In genomic region chr22:44181912-44182590, GRCh38 we compare ENCODE assay signal across 9 cellular contexts. TPM values are rescaled to one million over a fixed set of nuclear protein-coding genes. Genes with fewer than 3 reads are reported as not detected.
A peak's percentile ranks its signal among the peaks of the same experiment; 100 is the strongest.
DNase-seq lines count a peak whose midpoint lies in the region; ATAC-seq, FAIRE-seq and TF ChIP-seq lines count a peak whose summit lies in the region.
"Had no signal": no experiment of that assay in that cellular context is flagged by ENCODE, and none has a peak within 500 bp of the region (broad histone marks: within the 10 kb centered on the region; RNA-seq: fewer than 3 reads in every experiment).

No MANE protein-coding gene starts in this region.

- CTCF ChIA-PET in GM12878 (lab: Yijun Ruan, JAX): interaction anchor here (1.4 to 2.9 kb wide), 3 partner anchors 96 to 299 kb away, joined by 3 to 17 read pairs (median 6); no protein-coding TSS in a partner anchor

- TF ChIP-seq EP300 in GM12878 (IDR thresholded peaks at IDR 0.05; ENCODE audit: borderline replicate concordance in 1 of 2, control insufficient read depth in 1 of 2, low read depth in 2 of 2, low read length in 2 of 2): no peak

- intact Hi-C loops in GM12878 (cut with micrococcal nuclease; ENCODE audit: unreplicated experiment) (no loop called here), natural killer cell (cut with micrococcal nuclease) (loop anchor here (5.0 kb wide), 1 partner anchor 370 kb away; the partner anchor contains the start of gene EFCAB6)

- SMC1A ChIA-PET in GM12878 (lab: Charles Lee; ENCODE audit: uncharacterized antibody, unreplicated experiment): interaction anchor here (1.8 to 3.3 kb wide), 2 partner anchors 9 to 188 kb away, joined by 7 to 20 read pairs; no protein-coding TSS in a partner anchor

- peak overlapping the region; percentile 77 for H3K4me3 ChIP-seq in CD4-positive, CD25-positive, alpha-beta regulatory T cell (ENCODE audit: low read depth, low read length)
- peak overlapping the region; percentile 79 for H3K4me3 ChIP-seq in GM12878

- H3K9ac ChIP-seq in GM12878 (ENCODE audit: control insufficient read depth, insufficient read depth, low read length): peak overlapping the region; percentile 93

- no peaks in the 10 kb centered on the region for H3K9me3 Mint-ChIP-seq in CD4-positive, CD25-positive, alpha-beta regulatory T cell
- H3K9me3 Mint-ChIP-seq in IgD-negative memory B cell (no peaks in the 10 kb centered on the region), natural killer cell (no peaks in the 10 kb centered on the region), glutamatergic neuron (ENCODE audit: unreplicated experiment) (peaks cover 3% of the 10 kb centered on the region)

- no peak for TF ChIP-seq RAD21 in GM12878 (IDR thresholded peaks at IDR 0.05; ENCODE audit: insufficient read depth, low read depth, low read length)

- no peak for FAIRE-seq in GM12878 (lab: Jason Lieb, UNC)
- FAIRE-seq: astrocyte had no signal

- peak overlapping the region; percentile 90 to 99 (median 94) for H3K4me3 Mint-ChIP-seq in CD4-positive, CD25-positive, alpha-beta regulatory T cell
- H3K4me3 Mint-ChIP-seq in IgD-negative memory B cell (peak overlapping the region; percentile 94 to 99 (median 97)), natural killer cell (peak overlapping the region; percentile 90), glutamatergic neuron (ENCODE audit: unreplicated experiment) (no peak overlapping the region)

- H4K20me1 ChIP-seq in GM12878 (ENCODE audit: control insufficient read depth, insufficient read depth): no peaks in the 10 kb centered on the region

- H3K79me2 ChIP-seq in GM12878 (ENCODE audit: control insufficient read depth, insufficient read depth, low read length): peaks cover 11% of the 10 kb centered on the region

- TF ChIP-seq POLR2A in GM12878 (IDR thresholded peaks at IDR 0.05; ENCODE audit: low read depth, low read length): no peak; the same call in 1 of the 2 replicates

- TF ChIP-seq CTCF in GM12878 (IDR thresholded peaks at IDR 0.05 in 2 of 3, conservative IDR thresholded peaks at IDR 0.05 in 1 of 3; ENCODE audit: control insufficient read depth in 2 of 3, extremely low read depth in 1 of 3, insufficient read depth in 1 of 3, low read depth in 3 of 3, low read length in 3 of 3) (no peak), natural killer cell (IDR thresholded peaks at IDR 0.05) (no peak), glutamatergic neuron (IDR thresholded peaks at IDR 0.05; ENCODE audit: partially characterized antibody, unreplicated experiment) (no peak)

- peaks cover 24% of the 10 kb centered on the region for H3K4me1 ChIP-seq in CD4-positive, CD25-positive, alpha-beta regulatory T cell (ENCODE audit: control insufficient read depth, insufficient read depth, low read length, poor library complexity, severe bottlenecking)
- H3K4me1 ChIP-seq in GM12878 (ENCODE audit: control insufficient read depth, insufficient read depth, low read length): peaks cover 13% of the 10 kb centered on the region

- peak overlapping the region; percentile 71 for H2AFZ ChIP-seq in GM12878 (ENCODE audit: control insufficient read depth, low read depth, low read length)

- 2% methylated on average over 17 of the region's 17 CpGs for WGBS in GM12878 (ENCODE audit: insufficient coverage, insufficient replicate concordance, low lambda C conversion rate, missing lambda C conversion rate)

- peaks cover 0 to 35% (median 18%) of the 10 kb centered on the region in 4 donors for H3K4me1 Mint-ChIP-seq in CD4-positive, CD25-positive, alpha-beta regulatory T cell
- peaks cover 12 to 20% (median 16%) of the 10 kb centered on the region in 3 donors for H3K4me1 Mint-ChIP-seq in IgD-negative memory B cell
- peaks cover 28 to 43% of the 10 kb centered on the region in 2 donors for H3K4me1 Mint-ChIP-seq in natural killer cell
- no peaks in the 10 kb centered on the region for H3K4me1 Mint-ChIP-seq in glutamatergic neuron (ENCODE audit: low read depth, unreplicated experiment)

- no peaks in the 10 kb centered on the region for H3K27me3 Mint-ChIP-seq in CD4-positive, CD25-positive, alpha-beta regulatory T cell
- no peaks in the 10 kb centered on the region for H3K27me3 Mint-ChIP-seq in IgD-negative memory B cell
- no peaks in the 10 kb centered on the region for H3K27me3 Mint-ChIP-seq in natural killer cell (ENCODE audit: low read depth in 2 of 2)
- peaks cover 4% of the 10 kb centered on the region for H3K27me3 Mint-ChIP-seq in glutamatergic neuron (ENCODE audit: unreplicated experiment)

- peaks cover 11% of the 10 kb centered on the region for H3K36me3 ChIP-seq in CD4-positive, CD25-positive, alpha-beta regulatory T cell (ENCODE audit: control insufficient read depth, insufficient read depth, low read length)
- peaks cover 0 to 2% of the 10 kb centered on the region in 2 experiments; a peak in 1 of 4 replicates for H3K36me3 ChIP-seq in GM12878 (ENCODE audit: control insufficient read depth in 2 of 2, insufficient read depth in 2 of 2, low read length in 1 of 2)

- peak; percentile 3 to 6 for ATAC-seq in CD4-positive, CD25-positive, alpha-beta regulatory T cell (ENCODE audit: low read depth in 2 of 2)
- ATAC-seq in GM12878 (peak; percentile 52), natural killer cell (peak; percentile 17 to 45 (median 19)), GM21390 (IDR thresholded peaks at IDR 0.05; ENCODE audit: unreplicated experiment) (no peak)

- in situ Hi-C loops in GM12878 (cut with MboI): no loop called here

- H3K27me3 ChIP-seq in CD4-positive, CD25-positive, alpha-beta regulatory T cell (ENCODE audit: control insufficient read depth, insufficient read depth, low read length): no peaks in the 10 kb centered on the region
- no peaks in the 10 kb centered on the region for H3K27me3 ChIP-seq in GM12878 (replicated peaks in 1 of 2; ENCODE audit: control insufficient read depth in 2 of 2, insufficient read depth in 2 of 2, low read length in 1 of 2)

- no TSS peak for BruUV-seq in GM12878 (replicated peaks; lab: Mats Ljungman, UMichigan)

- no peak for DNase-seq in CD4-positive, CD25-positive, alpha-beta regulatory T cell
- DNase-seq in GM12878 (ENCODE audit: low read depth, low spot score) (no peak), natural killer cell (no peak), medulla oblongata (ENCODE audit: extremely low spot score) (no peak), glutamatergic neuron (no peak), NCI-H1694 (lab: John Stamatoyannopoulos, UW) (no peak)

- H3K36me3 Mint-ChIP-seq in CD4-positive, CD25-positive, alpha-beta regulatory T cell: peaks cover 4% of the 10 kb centered on the region
- H3K36me3 Mint-ChIP-seq in IgD-negative memory B cell (no peaks in the 10 kb centered on the region), natural killer cell (no peaks in the 10 kb centered on the region), glutamatergic neuron (ENCODE audit: unreplicated experiment) (no peaks in the 10 kb centered on the region)

- H3K4me2 ChIP-seq in GM12878 (ENCODE audit: control insufficient read depth, insufficient read depth): peak overlapping the region; percentile 79

- H3K9me3 ChIP-seq in CD4-positive, CD25-positive, alpha-beta regulatory T cell (ENCODE audit: control insufficient read depth in 2 of 2, low read length in 2 of 2): no peaks in the 10 kb centered on the region
- H3K9me3 ChIP-seq in GM12878 (replicated peaks; ENCODE audit: control insufficient read depth, insufficient read depth, low read length): no peaks in the 10 kb centered on the region

- RAD21 ChIA-PET in GM12878 (lab: Charles Lee; ENCODE audit: unreplicated experiment): interaction anchor here (0.7 to 3.1 kb wide), 8 partner anchors 9 to 188 kb away, joined by 3 to 14 read pairs (median 6); no protein-coding TSS in a partner anchor

- POLR2A ChIA-PET in GM12878 (lab: Charles Lee): interaction anchor here (0.8 to 2.4 kb wide), 4 partner anchors 10 to 157 kb away, joined by 3 to 7 read pairs (median 5); no protein-coding TSS in a partner anchor

- peak overlapping the region; percentile 86 to 99 (median 88) for H3K27ac Mint-ChIP-seq in CD4-positive, CD25-positive, alpha-beta regulatory T cell
- H3K27ac Mint-ChIP-seq in IgD-negative memory B cell (peak overlapping the region; percentile 93 to 98 (median 97)), natural killer cell (peak overlapping the region; percentile 91), glutamatergic neuron (ENCODE audit: unreplicated experiment) (no peak overlapping the region)

- H3K27ac ChIP-seq in CD4-positive, CD25-positive, alpha-beta regulatory T cell (ENCODE audit: insufficient read depth, low read length, poor library complexity, severe bottlenecking): peak overlapping the region; percentile 78
- H3K27ac ChIP-seq in GM12878 (ENCODE audit: control insufficient read depth, insufficient read depth): peak overlapping the region; percentile 91

TF ChIP-seq in GM12878, 131 proteins besides CTCF, POLR2A, EP300 and RAD21 (continues in another document):
- no peak for TF ChIP-seq SP1 (IDR thresholded peaks at IDR 0.05; ENCODE audit: low read depth, low read length)
- TF ChIP-seq RCOR1 (conservative IDR thresholded peaks at IDR 0.05; ENCODE audit: low read depth, low read length): no peak
- TF ChIP-seq LARP7 (IDR thresholded peaks at IDR 0.05): 0 out of 2 replicates have a peak, but pooled peaks have one; percentile 24
- peak; percentile 17 for TF ChIP-seq RELA (IDR thresholded peaks at IDR 0.05; ENCODE audit: borderline replicate concordance, partially characterized antibody)
- peak; percentile 29; the same call in 1 of the 2 replicates for TF ChIP-seq DPF2 (IDR thresholded peaks at IDR 0.05)
- no peak for TF ChIP-seq ZNF622 (IDR thresholded peaks at IDR 0.05)

RNA-seq across cellular contexts. Expression of gene PARVG, which starts 1.3 kb away (rescaled TPM):
- total RNA-seq in CD4-positive, CD25-positive, alpha-beta regulatory T cell: 132 TPM
- 10 to 100 TPM; 40.3 to 57.9 (median 45.7) TPM for polyA plus RNA-seq in CD4-positive, CD25-positive, alpha-beta regulatory T cell
- polyA plus RNA-seq in IgD-negative memory B cell: 120 TPM
- 203 and 223 TPM in 2 replicates for total RNA-seq in GM12878 (2013; cell fraction: nucleolus; rRNA removed)
- total RNA-seq in GM12878 (2014; rRNA removed): 71.9 and 78.3 TPM in 2 replicates
- total RNA-seq in GM12878 (2014; rRNA removed; fragmentation: Illumina TruSeq; extraction: Trizol): 42.7 and 43.6 TPM in 2 replicates
- total RNA-seq in GM12878 (2021): 91.3 and 95.7 TPM in 2 replicates
- polyA plus RNA-seq in GM12878 (2011; ENCODE audit: low read depth): 40.8 TPM
- 19.4 and 30.9 TPM in 2 replicates for polyA plus RNA-seq in GM12878 (2011; rRNA removed)
- polyA plus RNA-seq in GM12878 (2011; cell fraction: cytosol; rRNA removed): 31.6 and 40.7 TPM in 2 replicates
- 149 and 198 TPM in 2 replicates for polyA plus RNA-seq in GM12878 (2011; cell fraction: nucleus; rRNA removed)
- polyA plus RNA-seq in GM12878 (2012): 62.9 and 70.4 TPM in 2 replicates
- 28.1 and 72.5 TPM in 2 replicates for polyA plus RNA-seq in GM12878 (2014; fragmentation: Illumina TruSeq; extraction: Trizol)
- polyA plus RNA-seq in GM12878 (2014; fragmentation: Nextera tagmentation; extraction: Ambion mirVana): 10 to 100 TPM in 1 of 2 experiments, 1 to 10 TPM in 1; 6.3 to 11.7 TPM
- 123 and 135 TPM in 2 replicates for polyA plus RNA-seq in GM12878 (2014; rRNA removed)
- polyA plus RNA-seq in GM12878 (2016; fragmentation: Nextera tagmentation; extraction: Ambion mirVana): 10 to 100 TPM; 72.0 to 81.2 TPM
- 31.7 and 36.9 TPM in 2 replicates for polyA minus RNA-seq in GM12878 (2011; rRNA and poly(A)+ RNA removed)
- 3.2 and 4.6 TPM in 2 replicates for polyA minus RNA-seq in GM12878 (2011; cell fraction: cytosol; rRNA and poly(A)+ RNA removed)
- polyA minus RNA-seq in GM12878 (2011; cell fraction: nucleus; rRNA and poly(A)+ RNA removed): 38.0 and 51.1 TPM in 2 replicates
- total RNA-seq in natural killer cell: 100 to 1,000 TPM; 130 to 146 (median 131) TPM
- total RNA-seq in glutamatergic neuron (ENCODE audit: unreplicated experiment): not detected

Comparison
In these comparisons a context has a peak if more than half of its experiments do, and no peak if none do; other contexts are left out.
1. RNA of gene PARVG, which starts 1.3 kb away (total RNA-seq): 132 TPM in CD4-positive, CD25-positive, alpha-beta regulatory T cell (single experiment), 130 to 146 TPM in natural killer cell and 42.7 to 223 TPM in GM12878; not detected in glutamatergic neuron (single experiment); every median in the first group is over 10 times any median in the second.